1 cellular context compared by ENCODE assay signal in the genomic region with DNA sequence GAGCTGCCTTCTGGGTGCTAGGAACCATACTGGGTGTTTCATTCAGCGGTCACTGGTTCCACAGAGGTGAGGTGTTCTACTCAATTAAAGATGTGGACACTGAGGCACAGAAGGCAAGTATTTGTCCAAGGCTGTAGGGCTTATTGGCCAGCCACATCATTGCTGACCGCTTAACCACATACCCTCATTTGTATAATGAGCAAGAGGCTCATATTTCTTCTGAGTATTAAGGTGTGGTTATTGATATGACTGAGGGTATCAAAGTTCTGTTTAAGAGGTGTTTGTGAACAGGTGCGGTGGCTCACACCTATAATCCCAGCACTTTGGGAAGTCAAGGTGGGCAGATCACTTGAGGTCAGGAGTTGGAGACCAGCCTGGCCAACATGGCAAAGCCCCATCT.
TF ChIP-seq lines count a peak whose summit lies in the region.

No MANE protein-coding gene starts in this region.

TF ChIP-seq in WTC11, 78 proteins besides CTCF, POLR2A, EP300 and RAD21 (continued from another document):
- TF ChIP-seq PRRX2 (CRISPR knock-in tag; IDR thresholded peaks at IDR 0.05) (no peak), ZNF138 (CRISPR knock-in tag; conservative IDR thresholded peaks at IDR 0.05) (no peak), EMX1 (CRISPR knock-in tag; IDR thresholded peaks at IDR 0.05) (no peak), NR1H2 (CRISPR knock-in tag; IDR thresholded peaks at IDR 0.05) (no peak), TCF7 (CRISPR knock-in tag; IDR thresholded peaks at IDR 0.05; ENCODE audit: low read depth) (no peak), FOXK1 (CRISPR knock-in tag; IDR thresholded peaks at IDR 0.05) (no peak)
- TF ChIP-seq, protein P1, sequence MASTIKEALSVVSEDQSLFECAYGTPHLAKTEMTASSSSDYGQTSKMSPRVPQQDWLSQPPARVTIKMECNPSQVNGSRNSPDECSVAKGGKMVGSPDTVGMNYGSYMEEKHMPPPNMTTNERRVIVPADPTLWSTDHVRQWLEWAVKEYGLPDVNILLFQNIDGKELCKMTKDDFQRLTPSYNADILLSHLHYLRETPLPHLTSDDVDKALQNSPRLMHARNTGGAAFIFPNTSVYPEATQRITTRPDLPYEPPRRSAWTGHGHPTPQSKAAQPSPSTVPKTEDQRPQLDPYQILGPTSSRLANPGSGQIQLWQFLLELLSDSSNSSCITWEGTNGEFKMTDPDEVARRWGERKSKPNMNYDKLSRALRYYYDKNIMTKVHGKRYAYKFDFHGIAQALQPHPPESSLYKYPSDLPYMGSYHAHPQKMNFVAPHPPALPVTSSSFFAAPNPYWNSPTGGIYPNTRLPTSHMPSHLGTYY (CRISPR knock-in tag; IDR thresholded peaks at IDR 0.05): no peak
